In genomic region chr11:62889484-62890437, GRCh38 we compare ENCODE assay signal across 1 cellular context.
TF ChIP-seq lines count a peak whose summit lies in the region.

No MANE protein-coding gene starts in this region.

TF ChIP-seq in K562, 482 proteins besides CTCF, POLR2A, EP300 and RAD21 (continued from another document and continues in another):
- TF ChIP-seq ZBTB40 (IDR thresholded peaks at IDR 0.05), result no peak
- peak; percentile 15; the same call in 1 of the 2 replicates for TF ChIP-seq ZBTB40 (CRISPR knock-in tag; IDR thresholded peaks at IDR 0.05)
- TF ChIP-seq TCFL5 (CRISPR knock-in tag; conservative IDR thresholded peaks at IDR 0.05), result no peak
- no peak for TF ChIP-seq MYBL2 (IDR thresholded peaks at IDR 0.05; ENCODE audit: low read depth)
- TF ChIP-seq MYBL2 (CRISPR knock-in tag; IDR thresholded peaks at IDR 0.05; ENCODE audit: borderline replicate concordance), result no peak
- no peak for TF ChIP-seq RBM25 (IDR thresholded peaks at IDR 0.05; ENCODE audit: low read depth, low read length, severe bottlenecking)
- peak; percentile 89 for TF ChIP-seq ZBTB26 (CRISPR knock-in tag; IDR thresholded peaks at IDR 0.05)
- TF ChIP-seq MLX (CRISPR knock-in tag; conservative IDR thresholded peaks at IDR 0.05), result 0 out of 4 replicates have a peak, but pooled peaks of 1 of the 2 experiments have one; percentile 6
- no peak for TF ChIP-seq ZBTB5 (IDR thresholded peaks at IDR 0.05)
- TF ChIP-seq LCOR (CRISPR knock-in tag; IDR thresholded peaks at IDR 0.05), result peak; percentile 75; the same call in 1 of the 2 replicates
- peak; percentile 49 for TF ChIP-seq NFIC (IDR thresholded peaks at IDR 0.05)
- no peak for TF ChIP-seq HNRNPH1 (optimal IDR thresholded peaks at IDR 0.05; ENCODE audit: low read depth, low read length)
- TF ChIP-seq ZFP36 (IDR thresholded peaks at IDR 0.05; ENCODE audit: low read depth, low read length, partially characterized antibody), result no peak
- TF ChIP-seq NFXL1 (CRISPR knock-in tag; IDR thresholded peaks at IDR 0.05), result peak; percentile 18; the same call in 1 of the 2 replicates
- TF ChIP-seq THRAP3 (IDR thresholded peaks at IDR 0.05; ENCODE audit: borderline replicate concordance), result peak; percentile 91; the same call in 1 of the 2 replicates
- TF ChIP-seq ZNF778 (CRISPR knock-in tag; IDR thresholded peaks at IDR 0.05), result no peak
- no peak for TF ChIP-seq ELK1 (CRISPR knock-in tag; IDR thresholded peaks at IDR 0.05)
- TF ChIP-seq CREB3 (tag; conservative IDR thresholded peaks at IDR 0.05; ENCODE audit: low read depth), result no peak
- no peak for TF ChIP-seq MXI1 (IDR thresholded peaks at IDR 0.05; ENCODE audit: low read depth, low read length)
- TF ChIP-seq ZEB2 (IDR thresholded peaks at IDR 0.05), result peak; percentile 82
- no peak; the same call in 1 of the 2 replicates for TF ChIP-seq PHTF2 (CRISPR knock-in tag; IDR thresholded peaks at IDR 0.05)
- no peak for TF ChIP-seq POLR3G (IDR thresholded peaks at IDR 0.05; ENCODE audit: extremely low read depth, insufficient read length, insufficient replicate concordance)
- TF ChIP-seq ZFP30 (CRISPR knock-in tag; IDR thresholded peaks at IDR 0.05; ENCODE audit: borderline replicate concordance), result peak; percentile 43; the same call in 1 of the 2 replicates
- no peak; the same call in 1 of the 2 replicates for TF ChIP-seq ZC3H4 (CRISPR knock-in tag; IDR thresholded peaks at IDR 0.05; ENCODE audit: borderline replicate concordance)
- no peak for TF ChIP-seq RERE (CRISPR knock-in tag; IDR thresholded peaks at IDR 0.05; ENCODE audit: borderline replicate concordance)
- TF ChIP-seq ZNF780A (CRISPR knock-in tag; IDR thresholded peaks at IDR 0.05), result peak; percentile 74; the same call in 1 of the 2 replicates
- TF ChIP-seq ATF7 (IDR thresholded peaks at IDR 0.05), result peak; percentile 72
- TF ChIP-seq KDM4B (IDR thresholded peaks at IDR 0.05; ENCODE audit: borderline replicate concordance in 2 of 2, low read depth in 1 of 2), result no peak
- no peak for TF ChIP-seq NEUROD1 (IDR thresholded peaks at IDR 0.05; ENCODE audit: borderline replicate concordance, low read depth, low read length, partially characterized antibody)
- no peak for TF ChIP-seq ATF3 (IDR thresholded peaks at IDR 0.05)
- no peak; the same call in 1 of the 2 replicates for TF ChIP-seq ATF3 (CRISPR knock-in tag; conservative IDR thresholded peaks at IDR 0.05)
- TF ChIP-seq ZBTB33 (CRISPR knock-in tag; IDR thresholded peaks at IDR 0.05), result no peak; the same call in none of the 2 replicates
- no peak for TF ChIP-seq TSC22D4 (tag; IDR thresholded peaks at IDR 0.05)
- TF ChIP-seq ZBED1 (IDR thresholded peaks at IDR 0.05), result no peak
